Comparison of ENCODE assay signal across 27 cellular contexts in the genomic region with DNA sequence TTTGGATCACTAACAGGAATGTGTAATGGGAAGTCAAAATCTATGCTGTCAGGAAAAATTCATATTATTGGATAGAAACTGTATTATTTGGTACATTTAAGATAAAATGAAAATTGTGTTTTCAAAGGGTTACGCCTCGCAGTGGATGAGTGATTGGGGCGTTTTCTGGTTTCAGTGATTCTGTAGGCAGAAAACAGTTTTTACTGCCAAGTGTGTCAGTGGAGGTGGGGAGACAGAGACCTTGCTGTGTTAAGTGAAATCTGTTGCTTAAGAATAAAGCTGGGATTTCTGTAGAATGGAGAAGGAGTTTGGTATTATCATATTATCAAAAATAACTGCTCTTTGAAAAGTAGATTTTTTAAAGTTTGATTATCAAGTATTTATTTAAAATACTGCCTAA.
"Had no signal": no experiment of that assay in that cellular context is flagged by ENCODE, and none has a peak within 500 bp of the region (broad histone marks: within the 10 kb centered on the region; RNA-seq: fewer than 3 reads in every experiment).

No MANE protein-coding gene starts in this region.

- H3K27me3 ChIP-seq: neutrophil, ovary, right atrium auricular region, right lobe of liver, sigmoid colon, suprapubic skin, testis, tibial artery, transverse colon, upper lobe of right lung, uterus had no signal

- H3K9me3 ChIP-seq: neutrophil, ovary, prostate gland, right atrium auricular region, right lobe of liver, sigmoid colon, suprapubic skin, testis, tibial artery, transverse colon, upper lobe of right lung, uterus had no signal

- H3K36me3 ChIP-seq: neutrophil, ovary, prostate gland, right atrium auricular region, right lobe of liver, sigmoid colon, suprapubic skin, tibial artery, transverse colon, upper lobe of right lung, uterus had no signal

- H3K27ac ChIP-seq: neutrophil, ovary, prostate gland, right atrium auricular region, right lobe of liver, suprapubic skin, tibial artery, transverse colon, upper lobe of right lung, uterus had no signal

- H3K4me1 ChIP-seq: prostate gland, upper lobe of right lung, uterus had no signal

- H3K4me3 ChIP-seq: ovary, prostate gland, right atrium auricular region, right lobe of liver, sigmoid colon, suprapubic skin, testis, tibial artery, transverse colon, upper lobe of right lung, uterus had no signal

- ATAC-seq: naive thymus-derived CD8-positive, alpha-beta T cell; natural killer cell treated with Interleukin-12 subunit alpha and Interleukin-12 subunit beta and Interleukin-15 and Interleukin-18, amount 100 ng/mL, for 72 hours; right lobe of liver; stimulated activated memory B cell treated with anti-CD40 and anti-IgM and Interleukin-4, amounts not matched to agents 10 μg/mL and 1 μg/mL and 100 μg/mL, for 72 hours; stimulated activated naive CD8-positive, alpha-beta T cell treated with anti-CD3 and anti-CD28 coated beads, Interleukin-15, amount 100 ng/mL, for 72 hours; stimulated activated naive CD8-positive, alpha-beta T cell treated with anti-CD3 and anti-CD28 coated beads, Interleukin-15, Interleukin-2, amounts not matched to agents 100 U/mL and 50 U/mL, for 24 hours; upper lobe of right lung had no signal

- DNase-seq: naive B cell; naive thymus-derived CD8-positive, alpha-beta T cell; nephron progenitor cell; ovary; retina; right lobe of liver; sigmoid colon; small intestine; stimulated activated CD4-positive, alpha-beta T cell treated with anti-CD3 and anti-CD28 coated beads, Interleukin-15, amount 100 ng/mL, for 24 hours; stimulated activated CD4-positive, alpha-beta T cell treated with anti-CD3 and anti-CD28 coated beads, Interleukin-2, amount 100 ng/mL, for 24 hours; stimulated activated CD4-positive, alpha-beta T cell treated with anti-CD3 and anti-CD28 coated beads, Interleukin-2, amount 100 ng/mL, for 48 hours; stimulated activated CD4-positive, alpha-beta T cell treated with anti-CD3 and anti-CD28 coated beads, Interleukin-4, amount 100 ng/mL, for 4 hours; stimulated activated CD8-positive, alpha-beta memory T cell treated with anti-CD3 and anti-CD28 coated beads, Interleukin-4, amount 100 ng/mL, for 48 hours; stimulated activated naive CD4-positive, alpha-beta T cell; stimulated activated naive CD8-positive, alpha-beta T cell treated with anti-CD3 and anti-CD28 coated beads, Interleukin-15, amount 100 ng/mL, for 72 hours; stimulated activated naive CD8-positive, alpha-beta T cell treated with anti-CD3 and anti-CD28 coated beads, Interleukin-15, Interleukin-2, amounts not matched to agents 100 U/mL and 50 U/mL, for 24 hours; testis; tibial artery; transverse colon; upper lobe of right lung; uterus had no signal
